Comparison of ENCODE assay signal across 8 cellular contexts in the genomic region with DNA sequence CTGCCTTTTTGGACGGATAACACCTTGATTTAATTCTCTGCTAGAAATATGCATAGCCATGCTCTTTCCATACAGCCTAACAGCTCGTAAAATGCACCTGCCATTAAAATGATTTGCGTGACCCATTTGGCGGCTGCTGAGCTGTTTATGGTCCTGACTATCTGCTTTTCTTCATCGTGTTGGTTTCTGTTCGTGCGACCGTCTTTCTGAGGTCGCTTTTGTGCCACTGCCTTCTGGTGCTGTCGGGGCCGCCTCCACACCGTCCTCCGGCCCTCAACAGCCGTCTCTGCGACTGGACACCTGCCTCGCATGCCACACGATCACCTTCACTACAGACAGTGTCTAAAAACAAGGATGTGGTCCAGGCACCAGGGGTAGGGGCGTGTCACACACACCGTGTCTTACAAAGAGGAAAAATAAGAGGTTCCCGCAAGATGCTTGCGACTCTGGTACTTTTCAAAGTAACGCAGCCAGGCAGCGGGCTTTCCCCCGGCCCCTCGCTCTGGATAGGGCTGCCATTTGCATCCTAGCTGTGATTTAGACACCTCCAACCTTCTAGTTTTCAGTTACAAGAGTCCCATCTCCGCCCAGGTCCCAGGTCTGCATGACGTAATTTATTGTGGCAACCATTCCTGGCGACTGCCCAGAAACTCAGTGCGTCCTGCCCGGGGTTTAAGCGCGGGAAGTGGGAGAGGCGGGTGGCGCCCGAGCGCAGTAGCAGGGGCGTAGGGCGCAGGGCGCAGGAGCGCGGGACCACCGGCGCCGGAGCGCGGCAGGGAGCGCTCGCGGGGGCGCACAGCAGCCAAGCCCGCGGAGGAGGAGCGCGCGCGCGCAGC.
DNase-seq lines count a peak whose midpoint lies in the region; ATAC-seq lines count a peak whose summit lies in the region.

A gene (plus strand): TSS at position 629 of the 836 bp plus-strand sequence. CDS start 208 bp downstream, outside the sequence.

- ATAC-seq in stimulated activated effector memory CD8-positive, alpha-beta T cell treated with anti-CD3 and anti-CD28 coated beads, Interleukin-12 subunit alpha, Interleukin-12 subunit beta, amount 100 ng/mL, for 72 hours, result peak; percentile 43
- ATAC-seq in GM21515 (IDR thresholded peaks at IDR 0.05; ENCODE audit: unreplicated experiment), result no peak

- no peak within 1 kb of the TSS for H3K27ac ChIP-seq in iPS-20b (ENCODE audit: low read length)

- peak within 1 kb of the TSS; percentile 56 for H3K4me3 Mint-ChIP-seq in stimulated activated effector memory CD8-positive, alpha-beta T cell treated with anti-CD3 and anti-CD28 coated beads, Interleukin-12 subunit alpha, Interleukin-12 subunit beta, amount 100 ng/mL, for 72 hours

- no peaks in the 10 kb centered on the region for H3K9me3 ChIP-seq in iPS-20b (ENCODE audit: insufficient read depth, low read depth, low read length)

- DNase-seq in NCI-H187 (lab: John Stamatoyannopoulos, UW), result peak; percentile 6 to 9
- DNase-seq in amniotic epithelial cell (ENCODE audit: low read depth), result peak; percentile 7
- no peak for DNase-seq in stimulated activated effector memory CD8-positive, alpha-beta T cell treated with anti-CD3 and anti-CD28 coated beads, Interleukin-12 subunit alpha, Interleukin-12 subunit beta, amount 100 ng/mL, for 72 hours (ENCODE audit: low spot score in 2 of 2)
- no peak for DNase-seq in activated effector memory CD4-positive, alpha-beta T cell treated with Interleukin-2 at 50 U/mL for 16 hours
- no peak for DNase-seq in activated gamma-delta T cell (lab: John Stamatoyannopoulos, UW)

- H3K27ac Mint-ChIP-seq in stimulated activated effector memory CD8-positive, alpha-beta T cell treated with anti-CD3 and anti-CD28 coated beads, Interleukin-12 subunit alpha, Interleukin-12 subunit beta, amount 100 ng/mL, for 72 hours, result no peak within 1 kb of the TSS

- peak within 1 kb of the TSS; percentile 54; the same call in 1 of the 2 replicates for H3K9ac ChIP-seq in iPS-20b (ENCODE audit: low read depth, low read length)

- peaks cover 52% of the 10 kb centered on the region for H3K27me3 ChIP-seq in iPS-20b (ENCODE audit: insufficient read depth, low read length)

- peaks cover 3% of the 10 kb centered on the region for H3K9me3 Mint-ChIP-seq in stimulated activated effector memory CD8-positive, alpha-beta T cell treated with anti-CD3 and anti-CD28 coated beads, Interleukin-12 subunit alpha, Interleukin-12 subunit beta, amount 100 ng/mL, for 72 hours

- H3K4me1 Mint-ChIP-seq in stimulated activated effector memory CD8-positive, alpha-beta T cell treated with anti-CD3 and anti-CD28 coated beads, Interleukin-12 subunit alpha, Interleukin-12 subunit beta, amount 100 ng/mL, for 72 hours, result peaks cover 8% of the 10 kb centered on the region

- H3K4me3 ChIP-seq in GM08714 (ENCODE audit: low read length) (peak within 1 kb of the TSS; percentile 26), iPS-20b (ENCODE audit: low read length) (peak within 1 kb of the TSS; percentile 74)

- 0 out of 2 replicates have a peak, but pooled peaks cover 4% of the 10 kb centered on the region for H3K4me1 ChIP-seq in iPS-20b (ENCODE audit: insufficient read depth, low read length)

- H3K36me3 ChIP-seq in iPS-20b (ENCODE audit: insufficient read depth, low read depth, low read length), result no peaks in the 10 kb centered on the region

- H3K36me3 Mint-ChIP-seq in stimulated activated effector memory CD8-positive, alpha-beta T cell treated with anti-CD3 and anti-CD28 coated beads, Interleukin-12 subunit alpha, Interleukin-12 subunit beta, amount 100 ng/mL, for 72 hours, result no peaks in the 10 kb centered on the region

Comparison
In these comparisons a context has a peak if more than half of its experiments do, and no peak if none do; other contexts are left out.
1. DNase-seq: peak in NCI-H187 (2 of 2) and amniotic epithelial cell (single experiment); none in stimulated activated effector memory CD8-positive, alpha-beta T cell treated with anti-CD3 and anti-CD28 coated beads, Interleukin-12 subunit alpha, Interleukin-12 subunit beta, amount 100 ng/mL, for 72 hours (0 of 2), activated effector memory CD4-positive, alpha-beta T cell treated with Interleukin-2 at 50 U/mL for 16 hours (single experiment) and activated gamma-delta T cell (single experiment).